In genomic region chr1:58017641-58018040, GRCh38 we compare ENCODE assay signal across 21 cellular contexts.
"Had no signal": no experiment of that assay in that cellular context is flagged by ENCODE, and none has a peak within 500 bp of the region (broad histone marks: within the 10 kb centered on the region; RNA-seq: fewer than 3 reads in every experiment).

No MANE protein-coding gene starts in this region.

- ATAC-seq: left lobe of liver; mucosa of descending colon; stimulated activated naive B cell treated with anti-CD40 and anti-IgM and Interleukin-4, amounts not matched to agents 10 μg/mL and 1 μg/mL and 100 μg/mL, for 72 hours had no signal

- H3K4me1 ChIP-seq: esophagus squamous epithelium, parathyroid adenoma, right lobe of liver, tibial nerve, upper lobe of left lung had no signal

- H3K4me3 ChIP-seq: coronary artery, esophagus squamous epithelium, lung, mucosa of descending colon, right lobe of liver, thoracic aorta, tibial nerve, upper lobe of left lung had no signal

- H3K27me3 ChIP-seq: esophagus squamous epithelium, right lobe of liver, tibial nerve, upper lobe of left lung had no signal

- H3K27ac ChIP-seq: coronary artery, esophagus squamous epithelium, parathyroid adenoma, right lobe of liver, thoracic aorta, tibial nerve, upper lobe of left lung had no signal

- H3K36me3 ChIP-seq: esophagus squamous epithelium, right lobe of liver, thoracic aorta, tibial nerve, upper lobe of left lung had no signal

- H3K9me3 ChIP-seq: esophagus squamous epithelium, mucosa of descending colon, right lobe of liver, thoracic aorta, tibial nerve, upper lobe of left lung had no signal

- DNase-seq: dermis blood vessel endothelial cell; effector memory CD4-positive, alpha-beta T cell; erythroblast; esophagus squamous epithelium; foreskin melanocyte; hypothalamus; kidney; mucosa of descending colon; naive B cell; right lobe of liver; small intestine; stimulated activated CD4-positive, alpha-beta T cell treated with anti-CD3 and anti-CD28 coated beads, Interleukin-15, amount 100 ng/mL, for 24 hours; stimulated activated CD4-positive, alpha-beta T cell treated with anti-CD3 and anti-CD28 coated beads, Interleukin-2, amount 100 ng/mL, for 48 hours; stimulated activated naive B cell treated with anti-CD40 and anti-IgM and Interleukin-4, amounts not matched to agents 10 μg/mL and 1 μg/mL and 100 μg/mL, for 72 hours; upper lobe of left lung had no signal
